8 cellular contexts compared by ENCODE assay signal in genomic region chr17:45893725-45894021, GRCh38. TPM values are rescaled to one million over a fixed set of nuclear protein-coding genes. Genes with fewer than 3 reads are reported as not detected.
DNase-seq lines count a peak whose midpoint lies in the region; ATAC-seq and TF ChIP-seq lines count a peak whose summit lies in the region.

No MANE protein-coding gene starts in this region.

- TF ChIP-seq CTCF in cardiac muscle cell (IDR thresholded peaks at IDR 0.05; ENCODE audit: low read depth, low read length) (no peak), brain (conservative IDR thresholded peaks at IDR 0.05) (no peak), uterus (IDR thresholded peaks at IDR 0.05) (no peak)

- peak overlapping the region; percentile 56 to 94 for H3K18ac ChIP-seq in mesenchymal stem cell (ENCODE audit: low read depth in 1 of 2, low read length in 2 of 2)

- TF ChIP-seq POLR2A in uterus (IDR thresholded peaks at IDR 0.05): no peak

- H3K27me3 Mint-ChIP-seq in brain: peaks cover 57% of the 10 kb centered on the region

- H3K9ac ChIP-seq in mesenchymal stem cell (ENCODE audit: low read length): peak overlapping the region; percentile 87

- 80% methylated on average over 7 of the region's 7 CpGs for WGBS in mesenchymal stem cell

- H2BK5ac ChIP-seq in mesenchymal stem cell (ENCODE audit: low read depth, low read length, poor library complexity, severe bottlenecking): no peak overlapping the region

- H3K9me3 ChIP-seq in cardiac muscle cell (ENCODE audit: low read depth): no peaks in the 10 kb centered on the region
- no peaks in the 10 kb centered on the region for H3K9me3 ChIP-seq in mesenchymal stem cell (ENCODE audit: control insufficient read depth, low read length)
- H3K9me3 ChIP-seq in uterus: no peaks in the 10 kb centered on the region

- H3K9me3 Mint-ChIP-seq in brain: peaks cover 0 to 2% (median 0%) of the 10 kb centered on the region in 5 experiments

- H3K36me3 Mint-ChIP-seq in brain: peaks cover 7% of the 10 kb centered on the region

- H3K27me3 ChIP-seq in cardiac muscle cell (peaks cover 56% of the 10 kb centered on the region), mesenchymal stem cell (ENCODE audit: control insufficient read depth in 1 of 2, insufficient read depth in 1 of 2, low read length in 2 of 2) (peaks cover 57 to 61% of the 10 kb centered on the region in 2 experiments), uterus (peaks cover 15 to 24% of the 10 kb centered on the region in 2 donors)

- H3K27ac ChIP-seq in cardiac muscle cell (no peak overlapping the region), mesenchymal stem cell (ENCODE audit: low read length, poor library complexity, severe bottlenecking) (no peak overlapping the region), uterus (peak overlapping the region; percentile 46 to 48)

- peak overlapping the region; percentile 79 for H2AFZ ChIP-seq in mesenchymal stem cell (ENCODE audit: low read depth, low read length)

- no peak overlapping the region for H3K23ac ChIP-seq in mesenchymal stem cell (ENCODE audit: low read length in 2 of 2)

- peak overlapping the region; percentile 100 for H4K8ac ChIP-seq in mesenchymal stem cell (ENCODE audit: low read length)

- H3K4me2 ChIP-seq in mesenchymal stem cell (ENCODE audit: low read length, poor library complexity, severe bottlenecking): peak overlapping the region; percentile 99

- no peak overlapping the region for H2AK5ac ChIP-seq in mesenchymal stem cell (ENCODE audit: low read length, severe bottlenecking)

- H3K36me3 ChIP-seq in cardiac muscle cell (no peaks in the 10 kb centered on the region), mesenchymal stem cell (ENCODE audit: control insufficient read depth in 1 of 2, insufficient read depth in 2 of 2, low read depth in 1 of 2, low read length in 2 of 2) (no peaks in the 10 kb centered on the region), uterus (no peaks in the 10 kb centered on the region)

- H3K4me3 Mint-ChIP-seq in brain: peak overlapping the region; percentile 81 to 96 (median 89)

- intact Hi-C loops in Right ventricle myocardium superior (cut with DNase I): loop anchor here (5.0 kb wide), 1 partner anchor 54 kb away; no protein-coding TSS in a partner anchor
- intact Hi-C loops in uterus (cut with DNase I; ENCODE audit: low total_unique reads): no loop called here

- H3K27ac Mint-ChIP-seq in brain: peak overlapping the region; percentile 67 to 93 (median 90)

- H2BK120ac ChIP-seq in mesenchymal stem cell (ENCODE audit: low read depth, low read length): no peak overlapping the region

- no peak for DNase-seq in cardiac muscle cell (ENCODE audit: low read depth in 1 of 2, low spot score in 1 of 2)
- no peak for DNase-seq in Right ventricle myocardium superior
- no peak for DNase-seq in mesenchymal stem cell
- DNase-seq in uterus: no peak
- no peak for DNase-seq in dermis blood vessel endothelial cell
- no peak for DNase-seq in hippocampal formation (lab: John Stamatoyannopoulos, UW)
- DNase-seq in germinal center (ENCODE audit: low spot score): no peak

- H3K4ac ChIP-seq in mesenchymal stem cell (ENCODE audit: low read depth in 1 of 2, low read length in 2 of 2): peak overlapping the region; percentile 29 to 85

- H3K79me1 ChIP-seq in mesenchymal stem cell (replicated peaks; ENCODE audit: low read length, poor library complexity, severe bottlenecking): no peaks in the 10 kb centered on the region

- peak overlapping the region; percentile 82 for H3K4me3 ChIP-seq in cardiac muscle cell
- peak overlapping the region; percentile 47 to 80 for H3K4me3 ChIP-seq in mesenchymal stem cell (ENCODE audit: insufficient read depth in 1 of 2, low read depth in 1 of 2, low read length in 2 of 2)
- H3K4me3 ChIP-seq in uterus: peak overlapping the region; percentile 27 to 61

- no peak overlapping the region for H3K14ac ChIP-seq in mesenchymal stem cell (ENCODE audit: low read length in 2 of 2)

- H4K91ac ChIP-seq in mesenchymal stem cell (ENCODE audit: low read length): peak overlapping the region; percentile 85

- peaks cover 20% of the 10 kb centered on the region for H3K4me1 Mint-ChIP-seq in brain

- H3K4me1 ChIP-seq in cardiac muscle cell (ENCODE audit: low read depth): no peaks in the 10 kb centered on the region
- peaks cover 22% of the 10 kb centered on the region for H3K4me1 ChIP-seq in mesenchymal stem cell (ENCODE audit: control insufficient read depth, insufficient read depth, low read depth, low read length)
- peaks cover 0 to 18% of the 10 kb centered on the region in 2 donors for H3K4me1 ChIP-seq in uterus

- no peak overlapping the region for H2BK15ac ChIP-seq in mesenchymal stem cell (ENCODE audit: low read depth, poor library complexity, severe bottlenecking)

- no peak overlapping the region for H2BK12ac ChIP-seq in mesenchymal stem cell (ENCODE audit: low read length in 2 of 2)

- no peak for ATAC-seq in Right ventricle myocardium superior (ENCODE audit: poor library complexity)

RNA-seq across cellular contexts. Expression of gene MAPT, which starts 0.7 kb away (rescaled TPM):
- total RNA-seq in cardiac muscle cell (1.3 and 2.9 TPM in 2 replicates), Right ventricle myocardium superior (37.7 TPM), uterus (1 to 10 TPM in 2 of 4 donors, under 1 TPM in 1, not detected in 1; 0.26 to 4.1 (median 1.5) TPM), dermis blood vessel endothelial cell (under 0.01 and 0.05 TPM in 2 replicates)
- polyA plus RNA-seq in cardiac muscle cell (1.5 and 1.9 TPM in 2 replicates), brain (ENCODE audit: insufficient read depth, low read depth, low replicate concordance) (154 TPM)
- 3.7 TPM for polyA plus RNA-seq in mesenchymal stem cell (2013, experiment 1 of 2)
- polyA plus RNA-seq in mesenchymal stem cell (2013, experiment 2 of 2): 3.1 TPM

RNA-seq across cellular contexts. Expression of gene SPPL2C, which starts 49.0 kb away (rescaled TPM):
- total RNA-seq in cardiac muscle cell (0.12 TPM in 1 of 2 replicates, not detected in the other), Right ventricle myocardium superior (not detected), uterus (not detected), dermis blood vessel endothelial cell (not detected in 2 replicates)
- polyA plus RNA-seq in cardiac muscle cell (not detected in 2 replicates), brain (ENCODE audit: insufficient read depth, low read depth, low replicate concordance) (not detected)
- polyA plus RNA-seq in mesenchymal stem cell (2013, experiment 1 of 2): not detected
- polyA plus RNA-seq in mesenchymal stem cell (2013, experiment 2 of 2): not detected

Comparison
In these comparisons a context has a peak if more than half of its experiments do, and no peak if none do; other contexts are left out.
1. H3K27ac ChIP-seq: peak in uterus (2 of 2); none in cardiac muscle cell (single experiment) and mesenchymal stem cell (single experiment).
2. Peak in every context shown above with its lines, with median percentiles within 50 percentile points of each other: H3K4me3 ChIP-seq.